Comparison of ENCODE assay signal across 20 cellular contexts in the genomic region with DNA sequence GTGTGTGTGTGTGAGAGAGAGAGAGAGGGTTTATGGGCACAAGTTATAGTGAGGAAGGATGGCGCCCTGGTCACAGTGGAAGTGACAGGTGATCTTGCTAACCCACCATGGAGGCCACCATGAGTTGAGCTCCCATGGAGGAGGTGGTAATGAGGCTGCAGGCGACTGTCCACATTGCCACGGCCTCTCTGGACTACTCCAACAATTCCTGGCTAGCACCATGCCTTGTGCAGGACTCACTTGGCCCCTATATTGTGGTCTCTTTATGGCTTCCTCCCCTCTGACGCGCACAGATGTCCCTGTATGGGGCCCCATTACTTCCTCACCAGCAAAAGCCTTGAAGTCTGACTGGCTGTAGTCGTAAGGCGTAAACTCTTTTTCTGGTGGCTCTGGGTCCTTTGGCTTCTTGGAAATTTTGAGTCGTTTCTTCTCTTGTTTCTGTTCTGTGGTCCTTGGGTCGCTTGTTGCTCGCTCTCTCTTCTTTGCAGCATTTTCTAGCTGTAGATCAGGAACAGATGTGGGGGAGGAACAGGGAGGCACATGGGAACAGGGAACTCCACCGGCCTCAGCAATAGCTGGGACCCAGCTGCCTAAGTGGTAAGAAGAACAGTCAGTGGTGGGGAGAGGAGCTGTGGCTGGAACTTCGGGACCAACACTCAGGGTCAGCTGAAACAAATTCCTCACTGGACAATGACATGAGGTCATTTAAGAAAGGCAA. TPM values are rescaled to one million over a fixed set of nuclear protein-coding genes. Genes with fewer than 3 reads are reported as not detected.
A peak's percentile ranks its signal among the peaks of the same experiment; 100 is the strongest.
DNase-seq lines count a peak whose midpoint lies in the region; ATAC-seq and TF ChIP-seq lines count a peak whose summit lies in the region.
"Had no signal": no experiment of that assay in that cellular context is flagged by ENCODE, and none has a peak within 500 bp of the region (broad histone marks: within the 10 kb centered on the region; RNA-seq: fewer than 3 reads in every experiment).

No MANE protein-coding gene starts in this region.

- H3K4me3 Mint-ChIP-seq in activated CD4-positive, alpha-beta T cell treated with anti-CD3 and anti-CD28 coated beads, Interleukin-2, amount 10 ng/mL, durations not matched to agents 24 days and 14 days = no peak overlapping the region
- no peak overlapping the region for H3K4me3 Mint-ChIP-seq in activated CD8-positive, alpha-beta T cell treated with anti-CD3 and anti-CD28 coated beads for 36 hours
- H3K4me3 Mint-ChIP-seq: CD8-positive, alpha-beta memory T cell had no signal

- no peaks in the 10 kb centered on the region for H3K9me3 ChIP-seq in lower lobe of right lung
- H3K9me3 ChIP-seq: adrenal gland had no signal

- intact Hi-C loops in activated CD4-positive, alpha-beta T cell treated with anti-CD3 and anti-CD28 coated beads, Interleukin-2, amount 10 ng/mL, durations not matched to agents 24 days and 14 days (cut with micrococcal nuclease) = no loop called here
- intact Hi-C loops in activated CD8-positive, alpha-beta T cell treated with anti-CD3 and anti-CD28 coated beads for 36 hours (cut with micrococcal nuclease) = no loop called here
- intact Hi-C loops in lower lobe of right lung (cut with DNase I) = no loop called here

- TF ChIP-seq CTCF in activated CD8-positive, alpha-beta T cell treated with anti-CD3 and anti-CD28 coated beads for 36 hours (IDR thresholded peaks at IDR 0.05) = no peak
- TF ChIP-seq CTCF in lower lobe of right lung (IDR thresholded peaks at IDR 0.05) = no peak

- H3K9me3 Mint-ChIP-seq in activated CD4-positive, alpha-beta T cell treated with anti-CD3 and anti-CD28 coated beads, Interleukin-2, amount 10 ng/mL, durations not matched to agents 24 days and 14 days = no peaks in the 10 kb centered on the region
- no peaks in the 10 kb centered on the region for H3K9me3 Mint-ChIP-seq in activated CD8-positive, alpha-beta T cell treated with anti-CD3 and anti-CD28 coated beads for 36 hours
- H3K9me3 Mint-ChIP-seq: CD8-positive, alpha-beta memory T cell had no signal

- ATAC-seq in activated CD8-positive, alpha-beta T cell treated with anti-CD3 and anti-CD28 coated beads for 36 hours = peak; percentile 69
- ATAC-seq in lower lobe of right lung (no peak), HG03378 (IDR thresholded peaks at IDR 0.05; ENCODE audit: unreplicated experiment) (no peak), GM18511 (IDR thresholded peaks at IDR 0.05; ENCODE audit: unreplicated experiment) (no peak), GM21390 (IDR thresholded peaks at IDR 0.05; ENCODE audit: unreplicated experiment) (no peak)
- ATAC-seq: HCT116 had no signal

- H3K4me1 Mint-ChIP-seq in activated CD4-positive, alpha-beta T cell treated with anti-CD3 and anti-CD28 coated beads, Interleukin-2, amount 10 ng/mL, durations not matched to agents 24 days and 14 days = peaks cover 3% of the 10 kb centered on the region
- H3K4me1 Mint-ChIP-seq in activated CD8-positive, alpha-beta T cell treated with anti-CD3 and anti-CD28 coated beads for 36 hours (ENCODE audit: low read depth) = peaks cover 19% of the 10 kb centered on the region

- no peaks in the 10 kb centered on the region for H3K4me1 ChIP-seq in lower lobe of right lung
- H3K4me1 ChIP-seq: adrenal gland had no signal

- H3K36me3 Mint-ChIP-seq in activated CD4-positive, alpha-beta T cell treated with anti-CD3 and anti-CD28 coated beads, Interleukin-2, amount 10 ng/mL, durations not matched to agents 24 days and 14 days (ENCODE audit: low read depth) = peaks cover 61% of the 10 kb centered on the region
- H3K36me3 Mint-ChIP-seq in activated CD8-positive, alpha-beta T cell treated with anti-CD3 and anti-CD28 coated beads for 36 hours (ENCODE audit: low read depth) = peaks cover 69% of the 10 kb centered on the region

- CTCF ChIA-PET in activated CD8-positive, alpha-beta T cell treated with anti-CD3 and anti-CD28 coated beads for 36 hours (lab: Charles Lee) = interaction anchor here (0.7 to 4.8 kb wide), 2 partner anchors 31 to 120 kb away, joined by 3 to 31 read pairs; no protein-coding TSS in a partner anchor

- H3K27ac ChIP-seq in lower lobe of right lung (no peak overlapping the region), substantia nigra (ENCODE audit: low read depth, low read length, poor library complexity, severe bottlenecking) (peak overlapping the region; percentile 2)
- H3K27ac ChIP-seq: adrenal gland had no signal

- H3K27me3 ChIP-seq in lower lobe of right lung (ENCODE audit: low read depth) = no peaks in the 10 kb centered on the region
- H3K27me3 ChIP-seq: adrenal gland had no signal

- H3K36me3 ChIP-seq in lower lobe of right lung = peaks cover 94% of the 10 kb centered on the region

- H3K4me3 ChIP-seq in lower lobe of right lung = no peak overlapping the region
- H3K4me3 ChIP-seq: adrenal gland had no signal

- no peaks in the 10 kb centered on the region for H3K27me3 Mint-ChIP-seq in activated CD4-positive, alpha-beta T cell treated with anti-CD3 and anti-CD28 coated beads, Interleukin-2, amount 10 ng/mL, durations not matched to agents 24 days and 14 days
- H3K27me3 Mint-ChIP-seq in activated CD8-positive, alpha-beta T cell treated with anti-CD3 and anti-CD28 coated beads for 36 hours = no peaks in the 10 kb centered on the region
- H3K27me3 Mint-ChIP-seq: CD8-positive, alpha-beta memory T cell had no signal

- peak overlapping the region; percentile 13 for H3K27ac Mint-ChIP-seq in activated CD4-positive, alpha-beta T cell treated with anti-CD3 and anti-CD28 coated beads, Interleukin-2, amount 10 ng/mL, durations not matched to agents 24 days and 14 days
- peak overlapping the region; percentile 84 for H3K27ac Mint-ChIP-seq in activated CD8-positive, alpha-beta T cell treated with anti-CD3 and anti-CD28 coated beads for 36 hours

- no peak for DNase-seq in activated CD4-positive, alpha-beta T cell treated with anti-CD3 and anti-CD28 coated beads, Interleukin-2, amount 10 ng/mL, durations not matched to agents 24 days and 14 days
- DNase-seq in activated CD4-positive, alpha-beta T cell treated with anti-CD3 and anti-CD28 coated beads, Interleukin-2, amount 50 U/mL, for 1 hour = no peak
- DNase-seq in activated CD8-positive, alpha-beta T cell treated with anti-CD3 and anti-CD28 coated beads for 36 hours = no peak
- peak; percentile 11 for DNase-seq in lower lobe of right lung
- no peak for DNase-seq in substantia nigra (lab: John Stamatoyannopoulos, UW)
- DNase-seq: ACHN; CD8-positive, alpha-beta memory T cell; NCI-H187 treated with DMSO at 0.1 percent for 48 hours; NCI-H510A; stimulated activated CD4-positive, alpha-beta T cell treated with anti-CD3 and anti-CD28 coated beads, Interleukin-4, amount 100 ng/mL, for 1 hour; stimulated activated CD8-positive, alpha-beta memory T cell treated with anti-CD3 and anti-CD28 coated beads, Interleukin-4, amount 100 ng/mL, for 48 hours had no signal

- POLR2A ChIA-PET in activated CD8-positive, alpha-beta T cell treated with anti-CD3 and anti-CD28 coated beads for 36 hours (lab: Charles Lee) = interaction anchor here (0.6 to 2.5 kb wide), 3 partner anchors 15 to 58 kb away, joined by 3 to 13 read pairs (median 4); a partner anchor contains a TSS

RNA-seq across cellular contexts. Expression of a gene that starts 9.6 kb away (rescaled TPM):
- total RNA-seq in activated CD4-positive, alpha-beta T cell treated with anti-CD3 and anti-CD28 coated beads, Interleukin-2, amount 10 ng/mL, durations not matched to agents 24 days and 14 days = 334 and 346 TPM in 2 replicates
- total RNA-seq in activated CD8-positive, alpha-beta T cell treated with anti-CD3 and anti-CD28 coated beads for 36 hours = 100 to 1,000 TPM; 240 TPM
- total RNA-seq in lower lobe of right lung = 38.7 TPM

RNA-seq across cellular contexts. Expression of a gene that starts 22.4 kb away (rescaled TPM):
- total RNA-seq in activated CD4-positive, alpha-beta T cell treated with anti-CD3 and anti-CD28 coated beads, Interleukin-2, amount 10 ng/mL, durations not matched to agents 24 days and 14 days = 0.14 and 0.28 TPM in 2 replicates
- total RNA-seq in activated CD8-positive, alpha-beta T cell treated with anti-CD3 and anti-CD28 coated beads for 36 hours = not detected
- total RNA-seq in lower lobe of right lung = not detected
- total RNA-seq: adrenal gland, frontal cortex, lung microvascular endothelial cell, SK-MEL-5, urinary bladder had no signal

RNA-seq across cellular contexts. Expression of a gene that starts 30.3 kb away (rescaled TPM):
- 93.0 and 98.1 TPM in 2 replicates for total RNA-seq in activated CD4-positive, alpha-beta T cell treated with anti-CD3 and anti-CD28 coated beads, Interleukin-2, amount 10 ng/mL, durations not matched to agents 24 days and 14 days
- total RNA-seq in activated CD8-positive, alpha-beta T cell treated with anti-CD3 and anti-CD28 coated beads for 36 hours = 10 to 100 TPM; 66.6 to 69.8 TPM
- total RNA-seq in lower lobe of right lung = 47.7 TPM

RNA-seq across cellular contexts. Expression of a gene that starts 56.9 kb away (rescaled TPM):
- 211 and 224 TPM in 2 replicates for total RNA-seq in activated CD4-positive, alpha-beta T cell treated with anti-CD3 and anti-CD28 coated beads, Interleukin-2, amount 10 ng/mL, durations not matched to agents 24 days and 14 days
- 100 to 1,000 TPM; 152 to 163 TPM for total RNA-seq in activated CD8-positive, alpha-beta T cell treated with anti-CD3 and anti-CD28 coated beads for 36 hours
- 117 TPM for total RNA-seq in lower lobe of right lung
